In genomic region chr9:120730661-120731514, GRCh38 we compare ENCODE assay signal across 1 cellular context.
TF ChIP-seq lines count a peak whose summit lies in the region.

No MANE protein-coding gene starts in this region.

TF ChIP-seq in HepG2, 621 proteins besides CTCF, POLR2A, EP300 and RAD21 (continued from another document and continues in another):
- TF ChIP-seq, protein P1, sequence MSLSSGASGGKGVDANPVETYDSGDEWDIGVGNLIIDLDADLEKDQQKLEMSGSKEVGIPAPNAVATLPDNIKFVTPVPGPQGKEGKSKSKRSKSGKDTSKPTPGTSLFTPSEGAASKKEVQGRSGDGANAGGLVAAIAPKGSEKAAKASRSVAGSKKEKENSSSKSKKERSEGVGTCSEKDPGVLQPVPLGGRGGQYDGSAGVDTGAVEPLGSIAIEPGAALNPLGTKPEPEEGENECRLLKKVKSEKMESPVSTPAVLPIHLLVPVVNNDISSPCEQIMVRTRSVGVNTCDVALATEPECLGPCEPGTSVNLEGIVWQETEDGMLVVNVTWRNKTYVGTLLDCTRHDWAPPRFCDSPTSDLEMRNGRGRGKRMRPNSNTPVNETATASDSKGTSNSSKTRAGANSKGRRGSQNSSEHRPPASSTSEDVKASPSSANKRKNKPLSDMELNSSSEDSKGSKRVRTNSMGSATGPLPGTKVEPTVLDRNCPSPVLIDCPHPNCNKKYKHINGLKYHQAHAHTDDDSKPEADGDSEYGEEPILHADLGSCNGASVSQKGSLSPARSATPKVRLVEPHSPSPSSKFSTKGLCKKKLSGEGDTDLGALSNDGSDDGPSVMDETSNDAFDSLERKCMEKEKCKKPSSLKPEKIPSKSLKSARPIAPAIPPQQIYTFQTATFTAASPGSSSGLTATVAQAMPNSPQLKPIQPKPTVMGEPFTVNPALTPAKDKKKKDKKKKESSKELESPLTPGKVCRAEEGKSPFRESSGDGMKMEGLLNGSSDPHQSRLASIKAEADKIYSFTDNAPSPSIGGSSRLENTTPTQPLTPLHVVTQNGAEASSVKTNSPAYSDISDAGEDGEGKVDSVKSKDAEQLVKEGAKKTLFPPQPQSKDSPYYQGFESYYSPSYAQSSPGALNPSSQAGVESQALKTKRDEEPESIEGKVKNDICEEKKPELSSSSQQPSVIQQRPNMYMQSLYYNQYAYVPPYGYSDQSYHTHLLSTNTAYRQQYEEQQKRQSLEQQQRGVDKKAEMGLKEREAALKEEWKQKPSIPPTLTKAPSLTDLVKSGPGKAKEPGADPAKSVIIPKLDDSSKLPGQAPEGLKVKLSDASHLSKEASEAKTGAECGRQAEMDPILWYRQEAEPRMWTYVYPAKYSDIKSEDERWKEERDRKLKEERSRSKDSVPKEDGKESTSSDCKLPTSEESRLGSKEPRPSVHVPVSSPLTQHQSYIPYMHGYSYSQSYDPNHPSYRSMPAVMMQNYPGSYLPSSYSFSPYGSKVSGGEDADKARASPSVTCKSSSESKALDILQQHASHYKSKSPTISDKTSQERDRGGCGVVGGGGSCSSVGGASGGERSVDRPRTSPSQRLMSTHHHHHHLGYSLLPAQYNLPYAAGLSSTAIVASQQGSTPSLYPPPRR (CRISPR knock-in tag; IDR thresholded peaks at IDR 0.05; ENCODE audit: borderline replicate concordance), result peak; percentile 70; the same call in 1 of the 2 replicates
- TF ChIP-seq PHF8 (CRISPR knock-in tag; IDR thresholded peaks at IDR 0.05) (no peak), YEATS4 (CRISPR knock-in tag; IDR thresholded peaks at IDR 0.05; ENCODE audit: borderline replicate concordance) (peak; percentile 36; the same call in 1 of the 2 replicates), ZNF101 (CRISPR knock-in tag; IDR thresholded peaks at IDR 0.05; ENCODE audit: borderline replicate concordance, low read depth) (no peak), ZSCAN5A (CRISPR knock-in tag; IDR thresholded peaks at IDR 0.05; ENCODE audit: borderline replicate concordance) (peak; percentile 65; the same call in 1 of the 2 replicates), KAT8 (CRISPR knock-in tag; IDR thresholded peaks at IDR 0.05) (peak; percentile 47; the same call in 1 of the 2 replicates), KDM3A (CRISPR knock-in tag; IDR thresholded peaks at IDR 0.05; ENCODE audit: low read depth) (0 out of 2 replicates have a peak, but pooled peaks have one; percentile 35), SUZ12 (IDR thresholded peaks at IDR 0.05; ENCODE audit: low read depth, low read length) (no peak), CBX2 (IDR thresholded peaks at IDR 0.05; ENCODE audit: low read depth, low read length) (no peak), CBX2 (CRISPR knock-in tag; IDR thresholded peaks at IDR 0.05; ENCODE audit: low read depth) (no peak), RCOR2 (CRISPR knock-in tag; IDR thresholded peaks at IDR 0.05) (peak; percentile 97), PITX1 (CRISPR knock-in tag; IDR thresholded peaks at IDR 0.05) (peak; percentile 88), TP53 (CRISPR knock-in tag; conservative IDR thresholded peaks at IDR 0.05) (no peak), BCL6 (CRISPR knock-in tag; IDR thresholded peaks at IDR 0.05) (peak; percentile 83), ZNF678 (CRISPR knock-in tag; IDR thresholded peaks at IDR 0.05) (no peak), GZF1 (CRISPR knock-in tag; IDR thresholded peaks at IDR 0.05) (no peak), GATAD2A (CRISPR knock-in tag; IDR thresholded peaks at IDR 0.05) (peak; percentile 92), ZNF264 (CRISPR knock-in tag; IDR thresholded peaks at IDR 0.05) (peak; percentile 97), ZNF713 (CRISPR knock-in tag; IDR thresholded peaks at IDR 0.05) (no peak), ZMYM4 (CRISPR knock-in tag; IDR thresholded peaks at IDR 0.05) (peak; percentile 63; the same call in 1 of the 2 replicates), RERE (CRISPR knock-in tag; IDR thresholded peaks at IDR 0.05; ENCODE audit: low read depth) (peak; percentile 74; the same call in 1 of the 2 replicates), SOX13 (IDR thresholded peaks at IDR 0.05) (no peak), SOX13 (CRISPR knock-in tag; conservative IDR thresholded peaks at IDR 0.05 in 1 of 2, IDR thresholded peaks at IDR 0.05 in 1 of 2) (peak in 1 of 2 experiments; percentile 80; a peak in 2 of 4 replicates), ZSCAN22 (CRISPR knock-in tag; IDR thresholded peaks at IDR 0.05) (no peak), WIZ (CRISPR knock-in tag; IDR thresholded peaks at IDR 0.05) (no peak), FOXO1 (CRISPR knock-in tag; IDR thresholded peaks at IDR 0.05) (peak; percentile 60; the same call in 1 of the 2 replicates), ZNF670 (CRISPR knock-in tag; IDR thresholded peaks at IDR 0.05; ENCODE audit: borderline replicate concordance) (no peak; the same call in 1 of the 2 replicates), FOSL1 (CRISPR knock-in tag; IDR thresholded peaks at IDR 0.05; ENCODE audit: borderline replicate concordance) (no peak), ZNF619 (CRISPR knock-in tag; IDR thresholded peaks at IDR 0.05) (no peak), ISL2 (CRISPR knock-in tag; IDR thresholded peaks at IDR 0.05) (peak; percentile 81), ZBTB46 (CRISPR knock-in tag; IDR thresholded peaks at IDR 0.05; ENCODE audit: borderline replicate concordance) (no peak), SETDB1 (CRISPR knock-in tag; IDR thresholded peaks at IDR 0.05; ENCODE audit: borderline replicate concordance) (no peak)
- TF ChIP-seq, protein P2, sequence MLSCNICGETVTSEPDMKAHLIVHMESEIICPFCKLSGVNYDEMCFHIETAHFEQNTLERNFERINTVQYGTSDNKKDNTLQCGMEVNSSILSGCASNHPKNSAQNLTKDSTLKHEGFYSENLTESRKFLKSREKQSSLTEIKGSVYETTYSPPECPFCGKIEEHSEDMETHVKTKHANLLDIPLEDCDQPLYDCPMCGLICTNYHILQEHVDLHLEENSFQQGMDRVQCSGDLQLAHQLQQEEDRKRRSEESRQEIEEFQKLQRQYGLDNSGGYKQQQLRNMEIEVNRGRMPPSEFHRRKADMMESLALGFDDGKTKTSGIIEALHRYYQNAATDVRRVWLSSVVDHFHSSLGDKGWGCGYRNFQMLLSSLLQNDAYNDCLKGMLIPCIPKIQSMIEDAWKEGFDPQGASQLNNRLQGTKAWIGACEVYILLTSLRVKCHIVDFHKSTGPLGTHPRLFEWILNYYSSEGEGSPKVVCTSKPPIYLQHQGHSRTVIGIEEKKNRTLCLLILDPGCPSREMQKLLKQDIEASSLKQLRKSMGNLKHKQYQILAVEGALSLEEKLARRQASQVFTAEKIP (CRISPR knock-in tag; IDR thresholded peaks at IDR 0.05; ENCODE audit: borderline replicate concordance), result no peak
- TF ChIP-seq, protein P3, sequence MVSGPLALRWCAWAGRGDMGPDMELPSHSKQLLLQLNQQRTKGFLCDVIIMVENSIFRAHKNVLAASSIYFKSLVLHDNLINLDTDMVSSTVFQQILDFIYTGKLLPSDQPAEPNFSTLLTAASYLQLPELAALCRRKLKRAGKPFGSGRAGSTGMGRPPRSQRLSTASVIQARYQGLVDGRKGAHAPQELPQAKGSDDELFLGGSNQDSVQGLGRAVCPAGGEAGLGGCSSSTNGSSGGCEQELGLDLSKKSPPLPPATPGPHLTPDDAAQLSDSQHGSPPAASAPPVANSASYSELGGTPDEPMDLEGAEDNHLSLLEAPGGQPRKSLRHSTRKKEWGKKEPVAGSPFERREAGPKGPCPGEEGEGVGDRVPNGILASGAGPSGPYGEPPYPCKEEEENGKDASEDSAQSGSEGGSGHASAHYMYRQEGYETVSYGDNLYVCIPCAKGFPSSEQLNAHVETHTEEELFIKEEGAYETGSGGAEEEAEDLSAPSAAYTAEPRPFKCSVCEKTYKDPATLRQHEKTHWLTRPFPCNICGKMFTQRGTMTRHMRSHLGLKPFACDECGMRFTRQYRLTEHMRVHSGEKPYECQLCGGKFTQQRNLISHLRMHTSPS (CRISPR knock-in tag; IDR thresholded peaks at IDR 0.05; ENCODE audit: low read depth), result peak; percentile 73; the same call in 1 of the 2 replicates
- TF ChIP-seq, protein P4, sequence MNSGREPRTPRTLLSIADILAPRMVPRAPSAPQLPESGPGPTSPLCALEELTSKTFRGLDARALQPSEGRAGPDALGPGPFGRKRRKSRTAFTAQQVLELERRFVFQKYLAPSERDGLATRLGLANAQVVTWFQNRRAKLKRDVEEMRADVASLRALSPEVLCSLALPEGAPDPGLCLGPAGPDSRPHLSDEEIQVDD (CRISPR knock-in tag; IDR thresholded peaks at IDR 0.05; ENCODE audit: borderline replicate concordance), result no peak
- TF ChIP-seq, protein P5, sequence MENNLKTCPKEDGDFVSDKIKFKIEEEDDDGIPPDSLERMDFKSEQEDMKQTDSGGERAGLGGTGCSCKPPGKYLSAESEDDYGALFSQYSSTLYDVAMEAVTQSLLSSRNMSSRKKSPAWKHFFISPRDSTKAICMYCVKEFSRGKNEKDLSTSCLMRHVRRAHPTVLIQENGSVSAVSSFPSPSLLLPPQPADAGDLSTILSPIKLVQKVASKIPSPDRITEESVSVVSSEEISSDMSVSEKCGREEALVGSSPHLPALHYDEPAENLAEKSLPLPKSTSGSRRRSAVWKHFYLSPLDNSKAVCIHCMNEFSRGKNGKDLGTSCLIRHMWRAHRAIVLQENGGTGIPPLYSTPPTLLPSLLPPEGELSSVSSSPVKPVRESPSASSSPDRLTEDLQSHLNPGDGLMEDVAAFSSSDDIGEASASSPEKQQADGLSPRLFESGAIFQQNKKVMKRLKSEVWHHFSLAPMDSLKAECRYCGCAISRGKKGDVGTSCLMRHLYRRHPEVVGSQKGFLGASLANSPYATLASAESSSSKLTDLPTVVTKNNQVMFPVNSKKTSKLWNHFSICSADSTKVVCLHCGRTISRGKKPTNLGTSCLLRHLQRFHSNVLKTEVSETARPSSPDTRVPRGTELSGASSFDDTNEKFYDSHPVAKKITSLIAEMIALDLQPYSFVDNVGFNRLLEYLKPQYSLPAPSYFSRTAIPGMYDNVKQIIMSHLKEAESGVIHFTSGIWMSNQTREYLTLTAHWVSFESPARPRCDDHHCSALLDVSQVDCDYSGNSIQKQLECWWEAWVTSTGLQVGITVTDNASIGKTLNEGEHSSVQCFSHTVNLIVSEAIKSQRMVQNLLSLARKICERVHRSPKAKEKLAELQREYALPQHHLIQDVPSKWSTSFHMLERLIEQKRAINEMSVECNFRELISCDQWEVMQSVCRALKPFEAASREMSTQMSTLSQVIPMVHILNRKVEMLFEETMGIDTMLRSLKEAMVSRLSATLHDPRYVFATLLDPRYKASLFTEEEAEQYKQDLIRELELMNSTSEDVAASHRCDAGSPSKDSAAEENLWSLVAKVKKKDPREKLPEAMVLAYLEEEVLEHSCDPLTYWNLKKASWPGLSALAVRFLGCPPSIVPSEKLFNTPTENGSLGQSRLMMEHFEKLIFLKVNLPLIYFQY (CRISPR knock-in tag; IDR thresholded peaks at IDR 0.05; ENCODE audit: borderline replicate concordance), result no peak
- TF ChIP-seq, protein P6, sequence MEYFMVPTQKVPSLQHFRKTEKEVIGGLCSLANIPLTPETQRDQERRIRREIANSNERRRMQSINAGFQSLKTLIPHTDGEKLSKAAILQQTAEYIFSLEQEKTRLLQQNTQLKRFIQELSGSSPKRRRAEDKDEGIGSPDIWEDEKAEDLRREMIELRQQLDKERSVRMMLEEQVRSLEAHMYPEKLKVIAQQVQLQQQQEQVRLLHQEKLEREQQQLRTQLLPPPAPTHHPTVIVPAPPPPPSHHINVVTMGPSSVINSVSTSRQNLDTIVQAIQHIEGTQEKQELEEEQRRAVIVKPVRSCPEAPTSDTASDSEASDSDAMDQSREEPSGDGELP (IDR thresholded peaks at IDR 0.05; ENCODE audit: borderline replicate concordance, low read depth), result peak; percentile 83; the same call in 1 of the 2 replicates
